In genomic region chr7:23470290-23471089, GRCh38 we compare ENCODE assay signal across 1 cellular context.
TF ChIP-seq lines count a peak whose summit lies in the region.

Gene IGF2BP3, minus strand, starts transcription at chr7:23470491. Its CDS starts 381 bp downstream, at chr7:23470110.

TF ChIP-seq in HEK293, 187 proteins besides CTCF, POLR2A, EP300 and RAD21 (continued from another document and continues in another):
- TF ChIP-seq, protein P1, sequence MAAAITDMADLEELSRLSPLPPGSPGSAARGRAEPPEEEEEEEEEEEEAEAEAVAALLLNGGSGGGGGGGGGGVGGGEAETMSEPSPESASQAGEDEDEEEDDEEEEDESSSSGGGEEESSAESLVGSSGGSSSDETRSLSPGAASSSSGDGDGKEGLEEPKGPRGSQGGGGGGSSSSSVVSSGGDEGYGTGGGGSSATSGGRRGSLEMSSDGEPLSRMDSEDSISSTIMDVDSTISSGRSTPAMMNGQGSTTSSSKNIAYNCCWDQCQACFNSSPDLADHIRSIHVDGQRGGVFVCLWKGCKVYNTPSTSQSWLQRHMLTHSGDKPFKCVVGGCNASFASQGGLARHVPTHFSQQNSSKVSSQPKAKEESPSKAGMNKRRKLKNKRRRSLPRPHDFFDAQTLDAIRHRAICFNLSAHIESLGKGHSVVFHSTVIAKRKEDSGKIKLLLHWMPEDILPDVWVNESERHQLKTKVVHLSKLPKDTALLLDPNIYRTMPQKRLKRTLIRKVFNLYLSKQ (tag by site-specific recombination; IDR thresholded peaks at IDR 0.05; ENCODE audit: borderline replicate concordance) = no peak
- TF ChIP-seq ZNF26 (tag by site-specific recombination; IDR thresholded peaks at IDR 0.05) = no peak
- TF ChIP-seq ZBTB20 (tag by site-specific recombination; IDR thresholded peaks at IDR 0.05) = peak; percentile 55; the same call in 1 of the 2 replicates
- peak; percentile 99 for TF ChIP-seq ZNF366 (tag by site-specific recombination; conservative IDR thresholded peaks at IDR 0.05)
- peak; percentile 74; the same call in 1 of the 2 replicates for TF ChIP-seq ZBTB21 (tag by site-specific recombination; IDR thresholded peaks at IDR 0.05)
- TF ChIP-seq ZBTB1 (tag by site-specific recombination; IDR thresholded peaks at IDR 0.05) = no peak
- TF ChIP-seq PRDM1 (tag by site-specific recombination; IDR thresholded peaks at IDR 0.05) = peak; percentile 81
- peak; percentile 64 for TF ChIP-seq OSR2 (tag by site-specific recombination; IDR thresholded peaks at IDR 0.05)
- TF ChIP-seq FEZF1 (tag by site-specific recombination; IDR thresholded peaks at IDR 0.05) = peak; percentile 85
- no peak for TF ChIP-seq YY1 (tag by site-specific recombination; IDR thresholded peaks at IDR 0.05)
- peak; percentile 66; the same call in 1 of the 2 replicates for TF ChIP-seq ZNF580 (tag by site-specific recombination; IDR thresholded peaks at IDR 0.05)
- TF ChIP-seq ZNF292 (tag by site-specific recombination; IDR thresholded peaks at IDR 0.05; ENCODE audit: borderline replicate concordance, low read depth) = no peak
- TF ChIP-seq ZNF112 (tag by site-specific recombination; IDR thresholded peaks at IDR 0.05) = no peak
- TF ChIP-seq ZNF19 (tag by site-specific recombination; IDR thresholded peaks at IDR 0.05; ENCODE audit: low read depth) = no peak
- TF ChIP-seq, protein P2, sequence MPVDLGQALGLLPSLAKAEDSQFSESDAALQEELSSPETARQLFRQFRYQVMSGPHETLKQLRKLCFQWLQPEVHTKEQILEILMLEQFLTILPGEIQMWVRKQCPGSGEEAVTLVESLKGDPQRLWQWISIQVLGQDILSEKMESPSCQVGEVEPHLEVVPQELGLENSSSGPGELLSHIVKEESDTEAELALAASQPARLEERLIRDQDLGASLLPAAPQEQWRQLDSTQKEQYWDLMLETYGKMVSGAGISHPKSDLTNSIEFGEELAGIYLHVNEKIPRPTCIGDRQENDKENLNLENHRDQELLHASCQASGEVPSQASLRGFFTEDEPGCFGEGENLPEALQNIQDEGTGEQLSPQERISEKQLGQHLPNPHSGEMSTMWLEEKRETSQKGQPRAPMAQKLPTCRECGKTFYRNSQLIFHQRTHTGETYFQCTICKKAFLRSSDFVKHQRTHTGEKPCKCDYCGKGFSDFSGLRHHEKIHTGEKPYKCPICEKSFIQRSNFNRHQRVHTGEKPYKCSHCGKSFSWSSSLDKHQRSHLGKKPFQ (tag by site-specific recombination; IDR thresholded peaks at IDR 0.05) = peak; percentile 80
- TF ChIP-seq ZNF423 (tag by site-specific recombination; IDR thresholded peaks at IDR 0.05) = 0 out of 2 replicates have a peak, but pooled peaks have one; percentile 38
- no peak for TF ChIP-seq ZNF585B (tag by site-specific recombination; IDR thresholded peaks at IDR 0.05)
- peak; percentile 66 for TF ChIP-seq ZNF223 (tag by site-specific recombination; IDR thresholded peaks at IDR 0.05)
- TF ChIP-seq ZNF624 (tag by site-specific recombination; IDR thresholded peaks at IDR 0.05) = no peak
- no peak for TF ChIP-seq ZNF701 (tag by site-specific recombination; IDR thresholded peaks at IDR 0.05)
- TF ChIP-seq ZNF501 (tag by site-specific recombination; IDR thresholded peaks at IDR 0.05) = peak; percentile 88
- TF ChIP-seq, protein P3, sequence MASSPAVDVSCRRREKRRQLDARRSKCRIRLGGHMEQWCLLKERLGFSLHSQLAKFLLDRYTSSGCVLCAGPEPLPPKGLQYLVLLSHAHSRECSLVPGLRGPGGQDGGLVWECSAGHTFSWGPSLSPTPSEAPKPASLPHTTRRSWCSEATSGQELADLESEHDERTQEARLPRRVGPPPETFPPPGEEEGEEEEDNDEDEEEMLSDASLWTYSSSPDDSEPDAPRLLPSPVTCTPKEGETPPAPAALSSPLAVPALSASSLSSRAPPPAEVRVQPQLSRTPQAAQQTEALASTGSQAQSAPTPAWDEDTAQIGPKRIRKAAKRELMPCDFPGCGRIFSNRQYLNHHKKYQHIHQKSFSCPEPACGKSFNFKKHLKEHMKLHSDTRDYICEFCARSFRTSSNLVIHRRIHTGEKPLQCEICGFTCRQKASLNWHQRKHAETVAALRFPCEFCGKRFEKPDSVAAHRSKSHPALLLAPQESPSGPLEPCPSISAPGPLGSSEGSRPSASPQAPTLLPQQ (tag by site-specific recombination; IDR thresholded peaks at IDR 0.05) = peak; percentile 85
- TF ChIP-seq SCRT2 (tag by site-specific recombination; IDR thresholded peaks at IDR 0.05) = no peak
- TF ChIP-seq SP3 (tag by site-specific recombination; IDR thresholded peaks at IDR 0.05) = peak; percentile 91
- no peak for TF ChIP-seq ZNF549 (tag by site-specific recombination; IDR thresholded peaks at IDR 0.05)
- no peak for TF ChIP-seq ZNF10 (tag by site-specific recombination; IDR thresholded peaks at IDR 0.05)
- TF ChIP-seq BCL11A (tag by site-specific recombination; IDR thresholded peaks at IDR 0.05; ENCODE audit: low read depth) = peak; percentile 98
- TF ChIP-seq ZNF140 (tag by site-specific recombination; IDR thresholded peaks at IDR 0.05) = no peak
- no peak for TF ChIP-seq ZNF677 (tag by site-specific recombination; IDR thresholded peaks at IDR 0.05)
- no peak for TF ChIP-seq ZNF311 (tag by site-specific recombination; IDR thresholded peaks at IDR 0.05; ENCODE audit: borderline replicate concordance)
- TF ChIP-seq ZNF670 (tag by site-specific recombination; IDR thresholded peaks at IDR 0.05; ENCODE audit: low read depth) = no peak
- TF ChIP-seq ZNF561 (tag by site-specific recombination; IDR thresholded peaks at IDR 0.05; ENCODE audit: borderline replicate concordance) = no peak; the same call in 1 of the 2 replicates
- TF ChIP-seq ZEB2 (tag by site-specific recombination; IDR thresholded peaks at IDR 0.05) = peak; percentile 99
- no peak for TF ChIP-seq ZNF148 (tag by site-specific recombination; IDR thresholded peaks at IDR 0.05; ENCODE audit: borderline replicate concordance)
- peak; percentile 46; the same call in 1 of the 2 replicates for TF ChIP-seq ZNF394 (tag by site-specific recombination; IDR thresholded peaks at IDR 0.05; ENCODE audit: borderline replicate concordance)
- no peak for TF ChIP-seq REPIN1 (tag by site-specific recombination; IDR thresholded peaks at IDR 0.05; ENCODE audit: low read depth)
- TF ChIP-seq PRDM6 (tag by site-specific recombination; IDR thresholded peaks at IDR 0.05) = peak; percentile 97
- peak; percentile 91 for TF ChIP-seq KLF1 (tag by site-specific recombination; IDR thresholded peaks at IDR 0.05)
- TF ChIP-seq ZNF157 (tag by site-specific recombination; IDR thresholded peaks at IDR 0.05) = no peak
- no peak for TF ChIP-seq SCRT1 (tag by site-specific recombination; IDR thresholded peaks at IDR 0.05; ENCODE audit: borderline replicate concordance)
- TF ChIP-seq SP7 (tag by site-specific recombination; IDR thresholded peaks at IDR 0.05) = peak; percentile 98
- no peak for TF ChIP-seq ZNF114 (tag by site-specific recombination; IDR thresholded peaks at IDR 0.05)
- peak; percentile 40; the same call in 1 of the 2 replicates for TF ChIP-seq KLF9 (tag by site-specific recombination; IDR thresholded peaks at IDR 0.05; ENCODE audit: low read depth)
- TF ChIP-seq, protein P4, sequence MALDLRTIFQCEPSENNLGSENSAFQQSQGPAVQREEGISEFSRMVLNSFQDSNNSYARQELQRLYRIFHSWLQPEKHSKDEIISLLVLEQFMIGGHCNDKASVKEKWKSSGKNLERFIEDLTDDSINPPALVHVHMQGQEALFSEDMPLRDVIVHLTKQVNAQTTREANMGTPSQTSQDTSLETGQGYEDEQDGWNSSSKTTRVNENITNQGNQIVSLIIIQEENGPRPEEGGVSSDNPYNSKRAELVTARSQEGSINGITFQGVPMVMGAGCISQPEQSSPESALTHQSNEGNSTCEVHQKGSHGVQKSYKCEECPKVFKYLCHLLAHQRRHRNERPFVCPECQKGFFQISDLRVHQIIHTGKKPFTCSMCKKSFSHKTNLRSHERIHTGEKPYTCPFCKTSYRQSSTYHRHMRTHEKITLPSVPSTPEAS (tag by site-specific recombination; IDR thresholded peaks at IDR 0.05) = no peak
- no peak for TF ChIP-seq GLI2 (tag by site-specific recombination; IDR thresholded peaks at IDR 0.05; ENCODE audit: borderline replicate concordance, low read depth)
- no peak for TF ChIP-seq ZNF747 (tag by site-specific recombination; IDR thresholded peaks at IDR 0.05)
- no peak for TF ChIP-seq ZNF555 (tag by site-specific recombination; conservative IDR thresholded peaks at IDR 0.05)
- TF ChIP-seq, protein P5, sequence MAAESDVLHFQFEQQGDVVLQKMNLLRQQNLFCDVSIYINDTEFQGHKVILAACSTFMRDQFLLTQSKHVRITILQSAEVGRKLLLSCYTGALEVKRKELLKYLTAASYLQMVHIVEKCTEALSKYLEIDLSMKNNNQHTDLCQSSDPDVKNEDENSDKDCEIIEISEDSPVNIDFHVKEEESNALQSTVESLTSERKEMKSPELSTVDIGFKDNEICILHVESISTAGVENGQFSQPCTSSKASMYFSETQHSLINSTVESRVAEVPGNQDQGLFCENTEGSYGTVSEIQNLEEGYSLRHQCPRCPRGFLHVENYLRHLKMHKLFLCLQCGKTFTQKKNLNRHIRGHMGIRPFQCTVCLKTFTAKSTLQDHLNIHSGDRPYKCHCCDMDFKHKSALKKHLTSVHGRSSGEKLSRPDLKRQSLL (tag by site-specific recombination; IDR thresholded peaks at IDR 0.05) = peak; percentile 87
- no peak for TF ChIP-seq ZNF830 (tag by site-specific recombination; IDR thresholded peaks at IDR 0.05; ENCODE audit: low read depth)
- TF ChIP-seq EGR2 (tag by site-specific recombination; IDR thresholded peaks at IDR 0.05; ENCODE audit: low read depth) = peak; percentile 94
- TF ChIP-seq HOXA7 (CRISPR knock-in tag; IDR thresholded peaks at IDR 0.05; ENCODE audit: borderline replicate concordance) = no peak
- TF ChIP-seq, protein P6, sequence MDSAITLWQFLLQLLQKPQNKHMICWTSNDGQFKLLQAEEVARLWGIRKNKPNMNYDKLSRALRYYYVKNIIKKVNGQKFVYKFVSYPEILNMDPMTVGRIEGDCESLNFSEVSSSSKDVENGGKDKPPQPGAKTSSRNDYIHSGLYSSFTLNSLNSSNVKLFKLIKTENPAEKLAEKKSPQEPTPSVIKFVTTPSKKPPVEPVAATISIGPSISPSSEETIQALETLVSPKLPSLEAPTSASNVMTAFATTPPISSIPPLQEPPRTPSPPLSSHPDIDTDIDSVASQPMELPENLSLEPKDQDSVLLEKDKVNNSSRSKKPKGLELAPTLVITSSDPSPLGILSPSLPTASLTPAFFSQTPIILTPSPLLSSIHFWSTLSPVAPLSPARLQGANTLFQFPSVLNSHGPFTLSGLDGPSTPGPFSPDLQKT (IDR thresholded peaks at IDR 0.05; ENCODE audit: borderline replicate concordance, low read depth, low read length) = no peak
- TF ChIP-seq ZNF302 (tag by site-specific recombination; IDR thresholded peaks at IDR 0.05; ENCODE audit: low read depth) = no peak
- TF ChIP-seq ZNF837 (tag by site-specific recombination; IDR thresholded peaks at IDR 0.05) = no peak
- TF ChIP-seq BCL11B (tag by site-specific recombination; IDR thresholded peaks at IDR 0.05; ENCODE audit: low read depth) = peak; percentile 98
- TF ChIP-seq ZFP69B (tag by site-specific recombination; IDR thresholded peaks at IDR 0.05) = peak; percentile 55; the same call in 1 of the 2 replicates
- no peak for TF ChIP-seq MEIS1 (CRISPR knock-in tag; IDR thresholded peaks at IDR 0.05; ENCODE audit: borderline replicate concordance)
- peak; percentile 88 for TF ChIP-seq ZNF629 (tag by site-specific recombination; IDR thresholded peaks at IDR 0.05)
- no peak for TF ChIP-seq ZNF777 (tag by site-specific recombination; IDR thresholded peaks at IDR 0.05; ENCODE audit: borderline replicate concordance)
- no peak for TF ChIP-seq ZNF354C (tag by site-specific recombination; IDR thresholded peaks at IDR 0.05; ENCODE audit: borderline replicate concordance, low read depth)
- peak; percentile 86 for TF ChIP-seq ZNF341 (tag by site-specific recombination; IDR thresholded peaks at IDR 0.05; ENCODE audit: low read depth)
